1 cellular context compared by ENCODE assay signal in the genomic region with DNA sequence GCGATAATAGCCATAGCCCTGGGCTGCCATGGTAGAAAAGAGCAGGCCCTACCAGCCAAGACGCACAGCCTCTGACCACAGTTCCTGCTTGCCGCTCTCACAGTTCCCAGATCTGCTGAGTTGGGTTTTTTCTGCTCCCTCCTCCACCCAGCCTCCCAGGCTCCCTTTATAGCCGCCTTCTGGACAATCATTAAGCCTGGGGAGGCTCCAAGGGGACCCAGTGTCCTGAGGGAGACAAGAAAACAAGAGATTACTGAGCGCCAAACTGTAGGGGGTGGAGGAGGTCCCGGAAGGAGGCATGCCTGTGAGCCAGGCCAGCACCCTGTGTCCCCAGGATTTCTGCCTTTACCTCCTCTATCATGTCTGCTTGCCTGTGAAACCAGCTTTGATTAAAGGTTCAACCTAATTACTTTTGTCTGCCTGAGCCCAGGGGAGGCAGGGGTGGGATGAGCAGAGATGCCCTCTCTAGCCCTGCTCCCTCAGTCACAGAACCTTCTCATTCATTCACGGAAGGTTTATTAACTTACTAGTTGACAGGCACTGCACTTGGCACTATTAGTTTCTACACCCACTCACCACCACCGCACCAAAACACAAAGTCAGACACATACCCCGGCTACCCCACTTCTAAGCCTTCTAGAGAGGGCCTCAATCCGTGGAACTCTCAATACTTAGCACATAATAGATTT.
A peak's percentile ranks its signal among the peaks of the same experiment; 100 is the strongest.
TF ChIP-seq lines count a peak whose summit lies in the region.

No MANE protein-coding gene starts in this region.

TF ChIP-seq in HepG2, 621 proteins besides CTCF, POLR2A, EP300 and RAD21 (continued from another document and continues in another):
- no peak for TF ChIP-seq PRDM15 (CRISPR knock-in tag; IDR thresholded peaks at IDR 0.05)
- TF ChIP-seq PRDM10 (CRISPR knock-in tag; IDR thresholded peaks at IDR 0.05; ENCODE audit: low read depth): peak; percentile 60; the same call in 1 of the 2 replicates
- no peak for TF ChIP-seq MED8 (CRISPR knock-in tag; IDR thresholded peaks at IDR 0.05; ENCODE audit: insufficient replicate concordance)
- TF ChIP-seq, protein P1, sequence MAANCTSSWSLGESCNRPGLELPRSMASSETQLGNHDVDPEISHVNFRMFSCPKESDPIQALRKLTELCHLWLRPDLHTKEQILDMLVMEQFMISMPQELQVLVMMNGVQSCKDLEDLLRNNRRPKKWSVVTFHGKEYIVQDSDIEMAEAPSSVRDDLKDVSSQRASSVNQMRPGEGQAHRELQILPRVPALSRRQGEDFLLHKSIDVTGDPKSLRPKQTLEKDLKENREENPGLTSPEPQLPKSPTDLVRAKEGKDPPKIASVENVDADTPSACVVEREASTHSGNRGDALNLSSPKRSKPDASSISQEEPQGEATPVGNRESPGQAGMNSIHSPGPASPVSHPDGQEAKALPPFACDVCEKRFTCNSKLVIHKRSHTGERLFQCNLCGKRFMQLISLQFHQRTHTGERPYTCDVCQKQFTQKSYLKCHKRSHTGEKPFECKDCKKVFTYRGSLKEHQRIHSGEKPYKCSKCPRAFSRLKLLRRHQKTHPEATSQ (CRISPR knock-in tag; IDR thresholded peaks at IDR 0.05; ENCODE audit: borderline replicate concordance): no peak
- TF ChIP-seq HNF4G (IDR thresholded peaks at IDR 0.05; ENCODE audit: borderline replicate concordance, low read depth, low read length): 0 out of 2 replicates have a peak, but pooled peaks have one; percentile 13
- no peak for TF ChIP-seq HNF4G (CRISPR knock-in tag; IDR thresholded peaks at IDR 0.05; ENCODE audit: borderline replicate concordance, low read depth)
- no peak for TF ChIP-seq GFI1 (CRISPR knock-in tag; IDR thresholded peaks at IDR 0.05; ENCODE audit: borderline replicate concordance)
- no peak for TF ChIP-seq ZNF577 (CRISPR knock-in tag; IDR thresholded peaks at IDR 0.05; ENCODE audit: borderline replicate concordance, low read depth)
- peak; percentile 51; the same call in 1 of the 2 replicates for TF ChIP-seq KMT2A (CRISPR knock-in tag; IDR thresholded peaks at IDR 0.05)
- 0 out of 2 replicates have a peak, but pooled peaks have one; percentile 6 for TF ChIP-seq ZMYM3 (CRISPR knock-in tag; IDR thresholded peaks at IDR 0.05)
- TF ChIP-seq ONECUT2 (CRISPR knock-in tag; IDR thresholded peaks at IDR 0.05): no peak
- peak; percentile 41; the same call in 1 of the 2 replicates for TF ChIP-seq ZNF230 (CRISPR knock-in tag; IDR thresholded peaks at IDR 0.05)
- TF ChIP-seq KLF6 (CRISPR knock-in tag; IDR thresholded peaks at IDR 0.05): 0 out of 2 replicates have a peak, but pooled peaks have one; percentile 36
- no peak for TF ChIP-seq DBP (CRISPR knock-in tag; IDR thresholded peaks at IDR 0.05; ENCODE audit: not compliant biosample characterization)
- peak; percentile 98 for TF ChIP-seq HNF1B (CRISPR knock-in tag; IDR thresholded peaks at IDR 0.05)
- 0 out of 2 replicates have a peak, but pooled peaks have one; percentile 24 for TF ChIP-seq MXD3 (CRISPR knock-in tag; IDR thresholded peaks at IDR 0.05)
- peak; percentile 68 for TF ChIP-seq SP4 (CRISPR knock-in tag; IDR thresholded peaks at IDR 0.05)
- TF ChIP-seq ZNF720 (CRISPR knock-in tag; IDR thresholded peaks at IDR 0.05): no peak
- TF ChIP-seq ZSCAN31 (CRISPR knock-in tag; IDR thresholded peaks at IDR 0.05; ENCODE audit: low read depth): peak; percentile 61; the same call in 1 of the 2 replicates
- TF ChIP-seq, protein P2, sequence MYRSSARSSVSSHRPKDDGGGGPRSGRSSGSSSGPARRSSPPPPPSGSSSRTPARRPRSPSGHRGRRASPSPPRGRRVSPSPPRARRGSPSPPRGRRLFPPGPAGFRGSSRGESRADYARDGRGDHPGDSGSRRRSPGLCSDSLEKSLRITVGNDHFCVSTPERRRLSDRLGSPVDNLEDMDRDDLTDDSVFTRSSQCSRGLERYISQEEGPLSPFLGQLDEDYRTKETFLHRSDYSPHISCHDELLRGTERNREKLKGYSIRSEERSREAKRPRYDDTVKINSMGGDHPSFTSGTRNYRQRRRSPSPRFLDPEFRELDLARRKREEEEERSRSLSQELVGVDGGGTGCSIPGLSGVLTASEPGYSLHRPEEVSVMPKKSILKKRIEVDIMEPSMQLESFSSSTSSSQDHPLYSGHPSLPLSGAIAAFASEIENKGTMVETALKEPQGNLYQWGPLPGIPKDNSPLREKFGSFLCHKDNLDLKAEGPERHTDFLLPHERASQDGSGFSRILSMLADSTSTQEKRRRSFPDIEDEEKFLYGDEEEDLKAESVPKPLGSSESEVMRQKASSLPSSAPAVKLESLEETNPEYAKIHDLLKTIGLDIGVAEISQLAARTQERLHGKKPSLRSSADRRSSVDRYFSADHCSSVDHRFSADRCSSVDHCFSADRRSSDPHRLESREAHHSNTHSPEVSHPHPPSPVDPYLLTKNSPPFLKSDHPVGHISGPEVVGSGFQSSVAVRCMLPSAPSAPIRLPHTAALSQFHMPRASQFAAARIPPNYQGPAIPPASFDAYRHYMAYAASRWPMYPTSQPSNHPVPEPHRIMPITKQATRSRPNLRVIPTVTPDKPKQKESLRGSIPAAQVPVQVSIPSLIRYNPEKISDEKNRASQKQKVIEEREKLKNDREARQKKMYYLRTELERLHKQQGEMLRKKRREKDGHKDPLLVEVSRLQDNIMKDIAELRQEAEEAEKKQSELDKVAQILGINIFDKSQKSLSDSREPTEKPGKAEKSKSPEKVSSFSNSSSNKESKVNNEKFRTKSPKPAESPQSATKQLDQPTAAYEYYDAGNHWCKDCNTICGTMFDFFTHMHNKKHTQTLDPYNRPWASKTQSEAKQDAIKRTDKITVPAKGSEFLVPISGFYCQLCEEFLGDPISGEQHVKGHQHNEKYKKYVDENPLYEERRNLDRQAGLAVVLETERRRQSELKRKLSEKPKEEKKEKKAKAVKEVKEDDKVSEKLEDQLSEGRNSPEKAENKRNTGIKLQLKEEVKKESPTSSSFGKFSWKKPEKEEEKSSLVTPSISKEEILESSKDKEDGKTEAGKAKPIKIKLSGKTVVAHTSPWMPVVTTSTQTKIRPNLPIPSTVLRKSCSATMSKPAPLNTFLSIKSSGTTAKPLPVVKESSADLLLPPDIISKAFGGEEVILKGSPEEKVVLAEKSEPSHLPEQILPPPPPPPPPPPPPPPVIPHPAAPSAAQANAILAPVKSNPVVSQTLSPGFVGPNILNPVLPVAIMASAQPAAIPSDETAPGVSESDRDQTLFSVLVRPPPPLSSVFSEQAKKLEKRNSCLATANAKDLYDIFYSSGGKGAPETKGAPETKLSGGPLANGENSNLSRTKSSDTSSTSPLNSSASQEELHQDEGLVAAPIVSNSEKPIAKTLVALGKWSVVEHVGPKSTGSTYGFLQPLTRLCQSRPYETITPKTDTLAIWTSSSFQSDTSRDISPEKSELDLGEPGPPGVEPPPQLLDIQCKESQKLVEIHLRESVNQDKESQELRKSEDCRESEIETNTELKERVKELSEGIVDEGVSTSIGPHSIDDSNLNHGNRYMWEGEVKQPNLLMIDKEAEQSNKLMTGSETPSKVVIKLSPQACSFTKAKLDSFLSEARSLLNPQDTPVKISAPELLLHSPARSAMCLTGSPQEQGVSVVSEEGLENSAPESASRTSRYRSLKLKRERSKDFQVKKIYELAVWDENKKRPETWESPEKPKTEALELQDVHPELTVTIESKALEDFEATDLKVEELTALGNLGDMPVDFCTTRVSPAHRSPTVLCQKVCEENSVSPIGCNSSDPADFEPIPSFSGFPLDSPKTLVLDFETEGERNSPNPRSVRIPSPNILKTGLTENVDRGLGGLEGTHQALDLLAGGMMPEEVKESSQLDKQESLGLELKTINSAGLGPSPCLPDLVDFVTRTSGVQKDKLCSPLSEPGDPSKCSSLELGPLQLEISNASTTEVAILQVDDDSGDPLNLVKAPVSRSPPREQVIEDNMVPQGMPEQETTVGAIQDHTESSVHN (CRISPR knock-in tag; IDR thresholded peaks at IDR 0.05): 0 out of 2 replicates have a peak, but pooled peaks have one; percentile 87
- TF ChIP-seq CREB1 (IDR thresholded peaks at IDR 0.05): no peak
- peak; percentile 25; the same call in 1 of the 2 replicates for TF ChIP-seq CREB1 (CRISPR knock-in tag; IDR thresholded peaks at IDR 0.05)
- TF ChIP-seq ETV5 (CRISPR knock-in tag; IDR thresholded peaks at IDR 0.05; ENCODE audit: borderline replicate concordance): peak; percentile 76; the same call in 1 of the 2 replicates
- 0 out of 2 replicates have a peak, but pooled peaks have one; percentile 27 for TF ChIP-seq KDM2A (CRISPR knock-in tag; IDR thresholded peaks at IDR 0.05; ENCODE audit: borderline replicate concordance, low read depth)
- no peak for TF ChIP-seq NFKBIZ (CRISPR knock-in tag; IDR thresholded peaks at IDR 0.05)
- peak; percentile 59 for TF ChIP-seq HDAC2 (CRISPR knock-in tag; IDR thresholded peaks at IDR 0.05)
- TF ChIP-seq, protein P3, sequence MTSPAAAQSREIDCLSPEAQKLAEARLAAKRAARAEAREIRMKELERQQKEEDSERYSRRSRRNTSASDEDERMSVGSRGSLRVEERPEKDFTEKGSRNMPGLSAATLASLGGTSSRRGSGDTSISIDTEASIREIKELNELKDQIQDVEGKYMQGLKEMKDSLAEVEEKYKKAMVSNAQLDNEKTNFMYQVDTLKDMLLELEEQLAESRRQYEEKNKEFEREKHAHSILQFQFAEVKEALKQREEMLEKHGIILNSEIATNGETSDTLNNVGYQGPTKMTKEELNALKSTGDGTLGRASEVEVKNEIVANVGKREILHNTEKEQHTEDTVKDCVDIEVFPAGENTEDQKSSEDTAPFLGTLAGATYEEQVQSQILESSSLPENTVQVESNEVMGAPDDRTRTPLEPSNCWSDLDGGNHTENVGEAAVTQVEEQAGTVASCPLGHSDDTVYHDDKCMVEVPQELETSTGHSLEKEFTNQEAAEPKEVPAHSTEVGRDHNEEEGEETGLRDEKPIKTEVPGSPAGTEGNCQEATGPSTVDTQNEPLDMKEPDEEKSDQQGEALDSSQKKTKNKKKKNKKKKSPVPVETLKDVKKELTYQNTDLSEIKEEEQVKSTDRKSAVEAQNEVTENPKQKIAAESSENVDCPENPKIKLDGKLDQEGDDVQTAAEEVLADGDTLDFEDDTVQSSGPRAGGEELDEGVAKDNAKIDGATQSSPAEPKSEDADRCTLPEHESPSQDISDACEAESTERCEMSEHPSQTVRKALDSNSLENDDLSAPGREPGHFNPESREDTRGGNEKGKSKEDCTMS (CRISPR knock-in tag; conservative IDR thresholded peaks at IDR 0.05): no peak
